25 cellular contexts compared by ENCODE assay signal in the genomic region with DNA sequence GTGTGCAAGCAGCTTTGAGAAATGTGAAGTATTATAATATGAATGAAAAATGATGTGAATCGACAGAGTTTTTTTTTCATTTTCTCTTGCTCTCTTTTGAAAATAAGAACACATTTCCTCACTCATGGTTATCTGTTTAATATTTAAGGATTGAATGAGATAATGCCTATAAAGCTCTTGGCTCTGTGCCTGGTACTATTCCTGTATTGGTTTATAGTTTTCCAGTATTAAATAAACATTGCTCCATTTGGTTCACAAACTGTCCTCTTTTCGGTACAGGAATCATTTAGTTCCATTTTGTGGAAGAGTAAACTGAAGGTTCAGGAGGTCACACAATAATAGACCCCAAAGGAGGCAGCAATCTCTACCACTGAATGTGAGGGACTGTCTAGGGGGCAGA.
"Had no signal": no experiment of that assay in that cellular context is flagged by ENCODE, and none has a peak within 500 bp of the region (broad histone marks: within the 10 kb centered on the region; RNA-seq: fewer than 3 reads in every experiment).

No MANE protein-coding gene starts in this region.

- H3K9me3 Mint-ChIP-seq: endodermal cell had no signal

- H3K27ac ChIP-seq: epithelial cell of prostate, esophagus squamous epithelium, gastrocnemius medialis, heart right ventricle, left lung, lower lobe of right lung had no signal

- H3K36me3 Mint-ChIP-seq: mesothelial cell of epicardium, naive B cell had no signal

- H3K27me3 Mint-ChIP-seq: dendritic cell treated with granulocyte-macrophage colony-stimulating factor and Interleukin-4, amounts not matched to agents 40 ng/mL and 50 ng/mL, for 4 days; effector memory CD8-positive, alpha-beta T cell; naive B cell; naive thymus-derived CD8-positive, alpha-beta T cell had no signal

- H3K9me3 ChIP-seq: esophagus squamous epithelium, gastrocnemius medialis, heart right ventricle, left lung, lower lobe of right lung, mucosa of descending colon had no signal

- H3K27me3 ChIP-seq: esophagus squamous epithelium, gastrocnemius medialis, heart right ventricle, left lung had no signal

- H3K4me1 Mint-ChIP-seq: endodermal cell; naive B cell; naive thymus-derived CD8-positive, alpha-beta T cell had no signal

- H3K4me3 ChIP-seq: esophagus squamous epithelium, gastrocnemius medialis, heart right ventricle, left lung, lower lobe of right lung, mucosa of descending colon had no signal

- DNase-seq: cortex of kidney; effector CD8-positive, alpha-beta T cell; effector memory CD8-positive, alpha-beta T cell; endodermal cell; erythroblast; esophagus squamous epithelium; foreskin fibroblast; foreskin melanocyte; gastrocnemius medialis; glutamatergic neuron; head of caudate nucleus; heart right ventricle; hippocampal formation; left cardiac atrium; left lung; left ventricle myocardium superior; lower lobe of right lung; mesenchymal stem cell; naive B cell; naive thymus-derived CD8-positive, alpha-beta T cell had no signal

- ATAC-seq: effector memory CD8-positive, alpha-beta T cell; esophagus mucosa; gastrocnemius medialis; heart right ventricle; left cardiac atrium; left lung; left ventricle myocardium superior; lower lobe of right lung; mucosa of descending colon; naive thymus-derived CD8-positive, alpha-beta T cell had no signal

- H3K36me3 ChIP-seq: esophagus squamous epithelium, gastrocnemius medialis, heart right ventricle, left lung, lower lobe of right lung had no signal

- H3K4me3 Mint-ChIP-seq: dendritic cell treated with granulocyte-macrophage colony-stimulating factor and Interleukin-4, amounts not matched to agents 40 ng/mL and 50 ng/mL, for 4 days; effector memory CD8-positive, alpha-beta T cell; endodermal cell; mesothelial cell of epicardium; naive B cell; naive thymus-derived CD8-positive, alpha-beta T cell had no signal

- H3K4me1 ChIP-seq: esophagus squamous epithelium, gastrocnemius medialis, heart right ventricle, left lung, lower lobe of right lung had no signal

- H3K27ac Mint-ChIP-seq: dendritic cell treated with granulocyte-macrophage colony-stimulating factor and Interleukin-4, amounts not matched to agents 40 ng/mL and 50 ng/mL, for 4 days; effector memory CD8-positive, alpha-beta T cell; endodermal cell; mesothelial cell of epicardium; naive thymus-derived CD8-positive, alpha-beta T cell had no signal
